ENCODE assay signal across 8 cellular contexts in the genomic region with DNA sequence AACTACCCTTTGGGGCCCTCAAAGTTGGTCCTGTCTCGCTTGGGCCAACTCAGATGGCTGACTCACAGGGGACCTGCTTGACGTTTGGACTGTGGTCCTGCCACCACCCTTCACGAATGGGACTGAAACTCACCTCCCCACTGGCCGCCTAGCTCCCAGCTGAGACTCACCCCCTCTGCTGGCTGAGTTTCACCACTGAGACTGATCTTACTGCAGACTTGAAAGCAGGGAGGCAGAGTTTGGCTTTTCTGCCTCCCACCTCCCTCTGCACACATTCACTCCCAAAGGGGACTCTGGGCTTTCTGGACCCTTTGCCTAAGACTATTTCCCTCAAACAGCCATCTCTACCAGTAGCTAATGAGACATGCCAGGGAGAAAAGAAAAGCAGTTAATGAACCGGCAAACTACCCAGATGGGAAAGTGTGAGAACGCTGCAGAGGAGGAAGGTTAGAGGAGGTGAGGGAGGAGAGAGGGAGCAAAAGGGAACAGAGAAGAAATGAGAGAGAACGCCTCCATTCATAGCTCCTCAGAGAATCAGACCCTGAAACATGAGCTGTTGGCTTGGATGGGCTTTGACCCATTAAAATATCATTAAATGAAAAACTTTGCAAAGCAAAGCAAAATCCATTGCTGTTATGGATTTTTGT.
DNase-seq lines count a peak whose midpoint lies in the region; ATAC-seq and TF ChIP-seq lines count a peak whose summit lies in the region.
"Not testable (repeated sequence)": the region's sequence is repeated elsewhere in the genome, so short reads cannot be mapped to it uniquely, and the experiment has no call there.

No MANE protein-coding gene starts in this region.

- CTCF ChIA-PET in CD4-positive, alpha-beta T cell (lab: Charles Lee), result not testable (repeated sequence)
- CTCF ChIA-PET in activated CD8-positive, alpha-beta T cell treated with anti-CD3 and anti-CD28 coated beads, Interleukin-2, amount 10 ng/mL, durations not matched to agents 7 days and 5 days (lab: Charles Lee), result interaction anchor here (1.2 kb wide), 1 partner anchor 81 kb away, joined by 4 read pairs; no protein-coding TSS in a partner anchor

- H3K9me3 ChIP-seq in CD4-positive, alpha-beta T cell (ENCODE audit: control insufficient read depth, low read length), result not testable (repeated sequence)

- H3K4me3 Mint-ChIP-seq in CD4-positive, alpha-beta T cell; activated CD8-positive, alpha-beta T cell treated with anti-CD3 and anti-CD28 coated beads, Interleukin-2, amount 10 ng/mL, durations not matched to agents 7 days and 5 days: not testable (repeated sequence)
- H3K4me3 Mint-ChIP-seq in nephron progenitor cell, result peak overlapping the region; percentile 26

- H3K9me3 Mint-ChIP-seq in CD4-positive, alpha-beta T cell; activated CD8-positive, alpha-beta T cell treated with anti-CD3 and anti-CD28 coated beads, Interleukin-2, amount 10 ng/mL, durations not matched to agents 7 days and 5 days (ENCODE audit: insufficient read depth): not testable (repeated sequence)
- H3K9me3 Mint-ChIP-seq in nephron progenitor cell, result peaks cover 15% of the 10 kb centered on the region

- H3K27ac Mint-ChIP-seq in CD4-positive, alpha-beta T cell; activated CD8-positive, alpha-beta T cell treated with anti-CD3 and anti-CD28 coated beads, Interleukin-2, amount 10 ng/mL, durations not matched to agents 7 days and 5 days: not testable (repeated sequence)
- peak overlapping the region; percentile 31 for H3K27ac Mint-ChIP-seq in nephron progenitor cell

- H3K4me1 Mint-ChIP-seq in CD4-positive, alpha-beta T cell (ENCODE audit: low read depth); activated CD8-positive, alpha-beta T cell treated with anti-CD3 and anti-CD28 coated beads, Interleukin-2, amount 10 ng/mL, durations not matched to agents 7 days and 5 days (ENCODE audit: low read depth): not testable (repeated sequence)
- H3K4me1 Mint-ChIP-seq in nephron progenitor cell, result peaks cover 25% of the 10 kb centered on the region

- not testable (repeated sequence) for DNase-seq in CD4-positive, alpha-beta T cell; activated CD8-positive, alpha-beta T cell treated with anti-CD3 and anti-CD28 coated beads, Interleukin-2, amount 10 ng/mL, durations not matched to agents 7 days and 5 days; foreskin keratinocyte; nephron progenitor cell

- intact Hi-C loops in CD4-positive, alpha-beta T cell (cut with DNase I, micrococcal nuclease), result loop anchor here in 1 of 2 experiments (10.0 kb wide), 1 partner anchor 288 kb away; no protein-coding TSS in a partner anchor

- H3K27me3 Mint-ChIP-seq in CD4-positive, alpha-beta T cell; activated CD8-positive, alpha-beta T cell treated with anti-CD3 and anti-CD28 coated beads, Interleukin-2, amount 10 ng/mL, durations not matched to agents 7 days and 5 days (ENCODE audit: low read depth); nephron progenitor cell (ENCODE audit: low read depth, poor library complexity): not testable (repeated sequence)

- not testable (repeated sequence) for H3K27me3 ChIP-seq in CD4-positive, alpha-beta T cell (ENCODE audit: control insufficient read depth, insufficient read depth, low read length); foreskin keratinocyte

- TF ChIP-seq CTCF in CD4-positive, alpha-beta T cell (IDR thresholded peaks at IDR 0.05); nephron progenitor cell (IDR thresholded peaks at IDR 0.05): not testable (repeated sequence)
- TF ChIP-seq CTCF in foreskin keratinocyte (conservative IDR thresholded peaks at IDR 0.05), result peak; percentile 57

- peak; percentile 64 for ATAC-seq in CD4-positive, alpha-beta T cell (ENCODE audit: poor library complexity)
- ATAC-seq in GM18907 (IDR thresholded peaks at IDR 0.05; ENCODE audit: unreplicated experiment) (peak; percentile 100), GM21576 (IDR thresholded peaks at IDR 0.05; ENCODE audit: unreplicated experiment) (peak; percentile 99), HG02970 (IDR thresholded peaks at IDR 0.05; ENCODE audit: low FRiP score, unreplicated experiment) (peak; percentile 81), HG03521 (IDR thresholded peaks at IDR 0.05; ENCODE audit: unreplicated experiment) (peak; percentile 98), foreskin keratinocyte (peak; percentile 90)
- peak; percentile 85 for ATAC-seq in activated CD8-positive, alpha-beta T cell treated with anti-CD3 and anti-CD28 coated beads, Interleukin-2, amount 10 ng/mL, durations not matched to agents 7 days and 5 days

- not testable (repeated sequence) for H3K36me3 Mint-ChIP-seq in CD4-positive, alpha-beta T cell (ENCODE audit: low read depth); activated CD8-positive, alpha-beta T cell treated with anti-CD3 and anti-CD28 coated beads, Interleukin-2, amount 10 ng/mL, durations not matched to agents 7 days and 5 days (ENCODE audit: low read depth); nephron progenitor cell (ENCODE audit: low read depth)

- POLR2A ChIA-PET in CD4-positive, alpha-beta T cell (lab: Charles Lee); activated CD8-positive, alpha-beta T cell treated with anti-CD3 and anti-CD28 coated beads, Interleukin-2, amount 10 ng/mL, durations not matched to agents 7 days and 5 days (lab: Charles Lee): not testable (repeated sequence)

- H3K27ac ChIP-seq in CD4-positive, alpha-beta T cell (ENCODE audit: low read depth, low read length), result not testable (repeated sequence)
- H3K27ac ChIP-seq in foreskin keratinocyte, result peak overlapping the region; percentile 54

- H3K4me1 ChIP-seq in foreskin keratinocyte, result not testable (repeated sequence)
